Comparison of ENCODE assay signal across 15 cellular contexts in the genomic region with DNA sequence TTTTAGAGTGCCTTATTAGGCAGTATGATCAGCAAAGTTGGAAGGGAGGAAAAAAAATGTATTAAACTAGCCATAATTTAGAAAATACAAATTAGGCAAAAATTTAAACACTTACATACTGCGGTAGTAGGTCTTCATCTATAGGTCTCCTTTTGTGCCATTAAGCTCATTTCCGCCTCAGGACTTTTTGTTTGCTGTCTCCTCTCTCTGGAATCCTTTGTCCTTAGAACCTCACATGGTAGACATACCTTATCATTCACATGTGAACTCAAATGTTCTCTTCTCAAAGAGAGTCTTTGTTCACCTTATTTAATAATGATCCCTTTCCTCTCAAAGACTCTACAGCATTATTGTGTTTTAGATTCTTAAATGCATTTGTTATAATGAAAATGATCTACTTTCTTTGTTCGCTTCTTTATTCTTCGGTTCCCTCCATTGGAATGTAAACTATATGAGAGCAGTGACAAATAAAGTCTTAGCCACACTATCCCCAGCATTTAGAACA. TPM values are rescaled to one million over a fixed set of nuclear protein-coding genes. Genes with fewer than 3 reads are reported as not detected.
DNase-seq lines count a peak whose midpoint lies in the region; ATAC-seq and TF ChIP-seq lines count a peak whose summit lies in the region.
"Had no signal": no experiment of that assay in that cellular context is flagged by ENCODE, and none has a peak within 500 bp of the region (broad histone marks: within the 10 kb centered on the region; RNA-seq: fewer than 3 reads in every experiment).

No MANE protein-coding gene starts in this region.

- no peak overlapping the region for H4K91ac ChIP-seq in H9 (ENCODE audit: insufficient read length, low read depth, low read length)

- H2AK5ac ChIP-seq in H9 (ENCODE audit: insufficient read length, low read length): no peak overlapping the region

- H3K79me1 ChIP-seq in H9 (ENCODE audit: insufficient read depth, low read depth, low read length, poor library complexity, severe bottlenecking): no peaks in the 10 kb centered on the region

- H3K79me2 ChIP-seq in H9 (ENCODE audit: insufficient read depth, low read length): no peaks in the 10 kb centered on the region

- H3K9me3 ChIP-seq in H9 (ENCODE audit: control insufficient read depth, low read depth, low read length) (no peaks in the 10 kb centered on the region), HUES48 (ENCODE audit: control insufficient read depth, insufficient read depth, low read length) (no peaks in the 10 kb centered on the region), SJCRH30 (replicated peaks) (no peaks in the 10 kb centered on the region), right lobe of liver (no peaks in the 10 kb centered on the region)

- no peak for ATAC-seq in WTC11
- no peak for ATAC-seq in activated CD8-positive, alpha-beta memory T cell treated with anti-CD3 and anti-CD28 coated beads, Interleukin-2, amount 10 ng/mL, durations not matched to agents 7 days and 5 days
- no peak for ATAC-seq in right lobe of liver

- H4K5ac ChIP-seq in H9 (ENCODE audit: insufficient read length, low read depth, low read length): no peak overlapping the region

- H3K27me3 Mint-ChIP-seq in H9 (ENCODE audit: low read depth) (no peaks in the 10 kb centered on the region), WTC11 (ENCODE audit: low read depth) (no peaks in the 10 kb centered on the region)
- H3K27me3 Mint-ChIP-seq in activated CD8-positive, alpha-beta memory T cell treated with anti-CD3 and anti-CD28 coated beads, Interleukin-2, amount 10 ng/mL, durations not matched to agents 7 days and 5 days: no peaks in the 10 kb centered on the region
- H3K27me3 Mint-ChIP-seq: CD4-positive, alpha-beta memory T cell had no signal

- H3K56ac ChIP-seq in H9 (ENCODE audit: insufficient read length, low read depth, low read length): no peak overlapping the region

- CTCF ChIA-PET in WTC11 (lab: Charles Lee): no interaction called here
- CTCF ChIA-PET in activated CD8-positive, alpha-beta memory T cell treated with anti-CD3 and anti-CD28 coated beads, Interleukin-2, amount 10 ng/mL, durations not matched to agents 7 days and 5 days (lab: Charles Lee): no interaction called here

- H4K20me1 ChIP-seq in H9 (ENCODE audit: control insufficient read depth, insufficient read depth, insufficient read length): no peaks in the 10 kb centered on the region

- H3K9me3 Mint-ChIP-seq in H9: no peaks in the 10 kb centered on the region; a peak in 1 of 5 replicates
- no peaks in the 10 kb centered on the region for H3K9me3 Mint-ChIP-seq in WTC11
- no peaks in the 10 kb centered on the region for H3K9me3 Mint-ChIP-seq in activated CD8-positive, alpha-beta memory T cell treated with anti-CD3 and anti-CD28 coated beads, Interleukin-2, amount 10 ng/mL, durations not matched to agents 7 days and 5 days (ENCODE audit: low read depth)
- H3K9me3 Mint-ChIP-seq: HFFc6 had no signal

- H3T11ph ChIP-seq in H9 (ENCODE audit: low read length): no peak overlapping the region

- H3K9ac ChIP-seq in H9 (ENCODE audit: extremely low read depth, insufficient read length, low read length) (no peak overlapping the region), HUES48 (ENCODE audit: low read depth, low read length) (0 out of 2 replicates have a peak overlapping the region, but pooled peaks have one; percentile 31)

- H3K4me1 ChIP-seq in H9 (ENCODE audit: insufficient read depth, low read length) (no peaks in the 10 kb centered on the region; the same call in 1 of the 2 replicates), HUES48 (ENCODE audit: control insufficient read depth, insufficient read depth, low read length) (peaks cover 17% of the 10 kb centered on the region), SJCRH30 (no peaks in the 10 kb centered on the region), right lobe of liver (no peaks in the 10 kb centered on the region)

- H3K4me1 Mint-ChIP-seq in H9 (peaks cover 9% of the 10 kb centered on the region in 2 experiments), WTC11 (peaks cover 8% of the 10 kb centered on the region)
- H3K4me1 Mint-ChIP-seq in activated CD8-positive, alpha-beta memory T cell treated with anti-CD3 and anti-CD28 coated beads, Interleukin-2, amount 10 ng/mL, durations not matched to agents 7 days and 5 days: peaks cover 3% of the 10 kb centered on the region

- H3K36me3 ChIP-seq in HUES48 (ENCODE audit: control insufficient read depth, insufficient read depth, low read length): peaks cover 20% of the 10 kb centered on the region
- H3K36me3 ChIP-seq in SJCRH30: peaks cover 3% of the 10 kb centered on the region
- H3K36me3 ChIP-seq in right lobe of liver: no peaks in the 10 kb centered on the region

- no peak overlapping the region for H4K8ac ChIP-seq in H9 (replicated peaks; ENCODE audit: insufficient read length, low read depth, low read length)

- no peak overlapping the region for H2AFZ ChIP-seq in H9 (ENCODE audit: low read length)

- H3K36me3 Mint-ChIP-seq in H9 (ENCODE audit: insufficient read depth in 1 of 3, low read depth in 3 of 3) (peaks cover under 1 to 11% (median 4%) of the 10 kb centered on the region in 3 experiments; a peak in 5 of 7 replicates), WTC11 (peaks cover 6% of the 10 kb centered on the region)
- H3K36me3 Mint-ChIP-seq in activated CD8-positive, alpha-beta memory T cell treated with anti-CD3 and anti-CD28 coated beads, Interleukin-2, amount 10 ng/mL, durations not matched to agents 7 days and 5 days: peaks cover 15% of the 10 kb centered on the region

- no peak overlapping the region for H2BK12ac ChIP-seq in H9 (ENCODE audit: insufficient read length, low read depth, low read length)

- TF ChIP-seq POLR2A in right lobe of liver (IDR thresholded peaks at IDR 0.05): no peak

- no peak overlapping the region for H3K4ac ChIP-seq in H9 (ENCODE audit: low read depth, low read length)

- H3K4me3 Mint-ChIP-seq in H9 (no peak overlapping the region), WTC11 (no peak overlapping the region)
- no peak overlapping the region for H3K4me3 Mint-ChIP-seq in activated CD8-positive, alpha-beta memory T cell treated with anti-CD3 and anti-CD28 coated beads, Interleukin-2, amount 10 ng/mL, durations not matched to agents 7 days and 5 days
- H3K4me3 Mint-ChIP-seq: CD4-positive, alpha-beta memory T cell; HFFc6 had no signal

- H3K27ac ChIP-seq in H9 (ENCODE audit: insufficient read length, low read depth, low read length) (no peak overlapping the region), HUES48 (ENCODE audit: low read depth, low read length) (peak overlapping the region; percentile 0), SJCRH30 (no peak overlapping the region), right lobe of liver (no peak overlapping the region)

- no peak overlapping the region for H3K18ac ChIP-seq in H9 (ENCODE audit: insufficient read length, low read depth, low read length)

- H3K4me3 ChIP-seq in HUES48 (ENCODE audit: low read depth, low read length): no peak overlapping the region
- no peak overlapping the region for H3K4me3 ChIP-seq in SJCRH30
- no peak overlapping the region for H3K4me3 ChIP-seq in right lobe of liver

- TF ChIP-seq CTCF in H9 (conservative IDR thresholded peaks at IDR 0.05): no peak
- no peak for TF ChIP-seq CTCF in WTC11 (IDR thresholded peaks at IDR 0.05)
- no peak for TF ChIP-seq CTCF in right lobe of liver (IDR thresholded peaks at IDR 0.05)

- no peak overlapping the region for H3K4me2 ChIP-seq in H9 (ENCODE audit: insufficient read depth, insufficient read length, low read length)

- no CpG with 5 or more reads among the region's 4 CpGs for WGBS in H9 (ENCODE audit: extremely low coverage, insufficient read length, low lambda C conversion rate)
- WGBS in right lobe of liver (ENCODE audit: insufficient coverage, low coverage, low lambda C conversion rate, missing lambda C conversion rate): 93% methylated on average over 4 of the region's 4 CpGs

- H2BK5ac ChIP-seq in H9 (ENCODE audit: insufficient read length, low read length): no peak overlapping the region

- no peak overlapping the region for H3K23ac ChIP-seq in H9 (ENCODE audit: insufficient read length, low read depth, low read length)

- H3K14ac ChIP-seq in H9 (ENCODE audit: insufficient read depth, low read length): no peak overlapping the region

- H2BK120ac ChIP-seq in H9 (ENCODE audit: low read depth, low read length, poor library complexity, severe bottlenecking): no peak overlapping the region

- H2BK15ac ChIP-seq in H9 (ENCODE audit: low read depth, low read length): no peak overlapping the region

- no peak overlapping the region for H2BK20ac ChIP-seq in H9 (ENCODE audit: low read depth, low read length, poor library complexity, severe bottlenecking)

- H3K27ac Mint-ChIP-seq in H9: peak overlapping the region in 2 of 3 experiments; percentile 1 to 58; a peak in 3 of 7 replicates
- H3K27ac Mint-ChIP-seq in WTC11: peak overlapping the region; percentile 89
- no peak overlapping the region for H3K27ac Mint-ChIP-seq in activated CD8-positive, alpha-beta memory T cell treated with anti-CD3 and anti-CD28 coated beads, Interleukin-2, amount 10 ng/mL, durations not matched to agents 7 days and 5 days
- H3K27ac Mint-ChIP-seq: CD4-positive, alpha-beta memory T cell; HFFc6 had no signal

- intact Hi-C loops in right lobe of liver (cut with DNase I): no loop called here

- H3K27me3 ChIP-seq in H9 (ENCODE audit: insufficient read depth, low read length) (no peaks in the 10 kb centered on the region), HUES48 (ENCODE audit: control insufficient read depth, insufficient read depth, low read length) (no peaks in the 10 kb centered on the region), SJCRH30 (no peaks in the 10 kb centered on the region), right lobe of liver (no peaks in the 10 kb centered on the region)

- DNase-seq in H9: no peak
- no peak for DNase-seq in WTC11 (ENCODE audit: low spot score)
- DNase-seq in activated CD8-positive, alpha-beta memory T cell treated with anti-CD3 and anti-CD28 coated beads, Interleukin-2, amount 10 ng/mL, durations not matched to agents 7 days and 5 days: no peak
- no peak for DNase-seq in SJCRH30
- no peak for DNase-seq in right lobe of liver
- DNase-seq: C1 segment of cervical spinal cord; Calu3; CD4-positive, alpha-beta memory T cell; COR-L47; DMS53; DMS79 treated with DMSO at 0.1 percent for 48 hours; GF-D8; H7; HFFc6 had no signal

- POLR2A ChIA-PET in WTC11 (lab: Charles Lee): no interaction called here

- H3K23me2 ChIP-seq in H9 (ENCODE audit: insufficient read length, low read depth, low read length, poor library complexity, severe bottlenecking): no peaks in the 10 kb centered on the region

RNA-seq across cellular contexts. Expression of a gene that starts 14.7 kb away (rescaled TPM):
- total RNA-seq in H9 (2021) (9.1 and 11.9 TPM in 2 replicates), WTC11 (2021) (12.9 to 16.7 TPM (median 13.7 TPM) in 3 replicates), right lobe of liver (1 to 10 TPM; 1.4 to 3.9 (median 1.9) TPM)
- 10 to 100 TPM; 18.1 to 25.6 TPM for total RNA-seq in activated CD8-positive, alpha-beta memory T cell treated with anti-CD3 and anti-CD28 coated beads, Interleukin-2, amount 10 ng/mL, durations not matched to agents 7 days and 5 days
- total RNA-seq in SJCRH30 (2014; rRNA removed; shearing (Covaris generic)): 14.9 and 17.4 TPM in 2 replicates

RNA-seq across cellular contexts. Expression of a gene that starts 16.2 kb away (rescaled TPM):
- total RNA-seq in H9 (2021) (154 and 157 TPM in 2 replicates), WTC11 (2021) (118 TPM in 3 replicates), right lobe of liver (10 to 100 TPM; 25.0 to 32.9 (median 27.2) TPM)
- total RNA-seq in activated CD8-positive, alpha-beta memory T cell treated with anti-CD3 and anti-CD28 coated beads, Interleukin-2, amount 10 ng/mL, durations not matched to agents 7 days and 5 days: 10 to 100 TPM; 65.2 to 72.6 TPM
- 104 and 120 TPM in 2 replicates for total RNA-seq in SJCRH30 (2014; rRNA removed; shearing (Covaris generic))
